ENCODE assay signal across 14 cellular contexts in genomic region chr17:9381068-9381467, GRCh38.
DNase-seq lines count a peak whose midpoint lies in the region; ATAC-seq and TF ChIP-seq lines count a peak whose summit lies in the region.
"Had no signal": no experiment of that assay in that cellular context is flagged by ENCODE, and none has a peak within 500 bp of the region (broad histone marks: within the 10 kb centered on the region; RNA-seq: fewer than 3 reads in every experiment).

No MANE protein-coding gene starts in this region.

- H3K4me3 Mint-ChIP-seq in activated naive CD4-positive, alpha-beta T cell treated with anti-CD3 and anti-CD28 coated beads, Interleukin-2, amount 50 U/mL, for 24 hours = no peak overlapping the region
- no peak overlapping the region for H3K4me3 Mint-ChIP-seq in activated naive CD4-positive, alpha-beta T cell treated with anti-CD3 and anti-CD28 coated beads, Interleukin-2, amount 10 ng/mL, durations not matched to agents 7 days and 5 days
- H3K4me3 Mint-ChIP-seq in chondrocyte (ENCODE audit: unreplicated experiment) = no peak overlapping the region
- H3K4me3 Mint-ChIP-seq: CD4-positive, CD25-positive, alpha-beta regulatory T cell had no signal

- H4K20me1 ChIP-seq in osteoblast (ENCODE audit: insufficient read depth, low read length) = no peaks in the 10 kb centered on the region
- H4K20me1 ChIP-seq: BLaER1 had no signal

- no peak for DNase-seq in activated naive CD4-positive, alpha-beta T cell treated with anti-CD3 and anti-CD28 coated beads, Interleukin-2, amount 10 ng/mL, durations not matched to agents 7 days and 5 days
- DNase-seq in chondrocyte (ENCODE audit: low spot score) (no peak), osteoblast (ENCODE audit: insufficient read length, low spot score, missing footprints) (peak; percentile 76), GM19238 (ENCODE audit: insufficient read length, low spot score) (no peak), NCI-H82 treated with DMSO at 0.1 percent for 48 hours (lab: John Stamatoyannopoulos, UW; ENCODE audit: unreplicated experiment) (no peak), NAMALWA (ENCODE audit: low spot score) (no peak)
- DNase-seq: AML-193; CD4-positive, CD25-positive, alpha-beta regulatory T cell; DMS53 had no signal

- no peaks in the 10 kb centered on the region for H3K4me1 Mint-ChIP-seq in activated naive CD4-positive, alpha-beta T cell treated with anti-CD3 and anti-CD28 coated beads, Interleukin-2, amount 50 U/mL, for 24 hours
- H3K4me1 Mint-ChIP-seq in activated naive CD4-positive, alpha-beta T cell treated with anti-CD3 and anti-CD28 coated beads, Interleukin-2, amount 10 ng/mL, durations not matched to agents 7 days and 5 days = no peaks in the 10 kb centered on the region
- peaks cover 20% of the 10 kb centered on the region for H3K4me1 Mint-ChIP-seq in chondrocyte (ENCODE audit: low read depth)

- peaks cover 4% of the 10 kb centered on the region for H3K9me3 Mint-ChIP-seq in activated naive CD4-positive, alpha-beta T cell treated with anti-CD3 and anti-CD28 coated beads, Interleukin-2, amount 50 U/mL, for 24 hours
- H3K9me3 Mint-ChIP-seq in activated naive CD4-positive, alpha-beta T cell treated with anti-CD3 and anti-CD28 coated beads, Interleukin-2, amount 10 ng/mL, durations not matched to agents 7 days and 5 days = no peaks in the 10 kb centered on the region
- H3K9me3 Mint-ChIP-seq in chondrocyte (ENCODE audit: low read depth) = peaks cover 3% of the 10 kb centered on the region

- H3K9me3 ChIP-seq in osteoblast (ENCODE audit: low read depth, low read length) = no peaks in the 10 kb centered on the region
- H3K9me3 ChIP-seq: HAP-1 had no signal

- H3K27ac Mint-ChIP-seq in activated naive CD4-positive, alpha-beta T cell treated with anti-CD3 and anti-CD28 coated beads, Interleukin-2, amount 50 U/mL, for 24 hours = peak overlapping the region; percentile 27
- no peak overlapping the region for H3K27ac Mint-ChIP-seq in activated naive CD4-positive, alpha-beta T cell treated with anti-CD3 and anti-CD28 coated beads, Interleukin-2, amount 10 ng/mL, durations not matched to agents 7 days and 5 days
- peak overlapping the region; percentile 56 for H3K27ac Mint-ChIP-seq in chondrocyte (ENCODE audit: unreplicated experiment)
- H3K27ac Mint-ChIP-seq: CD4-positive, CD25-positive, alpha-beta regulatory T cell had no signal

- H3K27me3 Mint-ChIP-seq in activated naive CD4-positive, alpha-beta T cell treated with anti-CD3 and anti-CD28 coated beads, Interleukin-2, amount 50 U/mL, for 24 hours = no peaks in the 10 kb centered on the region
- H3K27me3 Mint-ChIP-seq in activated naive CD4-positive, alpha-beta T cell treated with anti-CD3 and anti-CD28 coated beads, Interleukin-2, amount 10 ng/mL, durations not matched to agents 7 days and 5 days = no peaks in the 10 kb centered on the region
- no peaks in the 10 kb centered on the region for H3K27me3 Mint-ChIP-seq in chondrocyte (ENCODE audit: low read depth)
- H3K27me3 Mint-ChIP-seq: CD4-positive, CD25-positive, alpha-beta regulatory T cell had no signal

- H3K4me3 ChIP-seq in osteoblast (ENCODE audit: insufficient read depth, low read length) = no peak overlapping the region
- H3K4me3 ChIP-seq: BLaER1, HAP-1 had no signal

- CTCF ChIA-PET in activated naive CD4-positive, alpha-beta T cell treated with anti-CD3 and anti-CD28 coated beads, Interleukin-2, amount 10 ng/mL, durations not matched to agents 7 days and 5 days (lab: Charles Lee) = no interaction called here

- peak overlapping the region; percentile 71 for H2AFZ ChIP-seq in osteoblast (ENCODE audit: low read length)

- TF ChIP-seq CTCF in chondrocyte (IDR thresholded peaks at IDR 0.05) = no peak
- no peak for TF ChIP-seq CTCF in osteoblast (IDR thresholded peaks at IDR 0.05; ENCODE audit: extremely low read depth, low read depth, low read length)

- no peaks in the 10 kb centered on the region for H3K79me2 ChIP-seq in osteoblast (ENCODE audit: insufficient read depth, low read length)

- H3K27ac ChIP-seq in osteoblast (ENCODE audit: low read depth, low read length) = peak overlapping the region; percentile 24
- H3K27ac ChIP-seq: 22Rv1, BLaER1 had no signal

- peak overlapping the region; percentile 42 for H3K4me2 ChIP-seq in osteoblast (ENCODE audit: insufficient read depth, low read length)
- H3K4me2 ChIP-seq: BLaER1 had no signal

- H3K27me3 ChIP-seq in osteoblast (ENCODE audit: insufficient read depth, low read length) = no peaks in the 10 kb centered on the region
- H3K27me3 ChIP-seq: BLaER1 had no signal

- peaks cover 11% of the 10 kb centered on the region for H3K4me1 ChIP-seq in osteoblast (ENCODE audit: insufficient read depth, low read length)
- H3K4me1 ChIP-seq: HAP-1 had no signal

- H3K36me3 Mint-ChIP-seq in activated naive CD4-positive, alpha-beta T cell treated with anti-CD3 and anti-CD28 coated beads, Interleukin-2, amount 50 U/mL, for 24 hours = peaks cover 29% of the 10 kb centered on the region
- peaks cover 5% of the 10 kb centered on the region for H3K36me3 Mint-ChIP-seq in activated naive CD4-positive, alpha-beta T cell treated with anti-CD3 and anti-CD28 coated beads, Interleukin-2, amount 10 ng/mL, durations not matched to agents 7 days and 5 days
- no peaks in the 10 kb centered on the region for H3K36me3 Mint-ChIP-seq in chondrocyte (ENCODE audit: low read depth)

- no peaks in the 10 kb centered on the region for H3K36me3 ChIP-seq in osteoblast (ENCODE audit: insufficient read depth, low read length)
- H3K36me3 ChIP-seq: HAP-1 had no signal

- no peak for ATAC-seq in GM21367 (IDR thresholded peaks at IDR 0.05; ENCODE audit: unreplicated experiment)
